1 cellular context compared by ENCODE assay signal in genomic region chr20:19969106-19969505, GRCh38.
TF ChIP-seq lines count a peak whose summit lies in the region.

No MANE protein-coding gene starts in this region.

TF ChIP-seq in A549, 52 proteins besides CTCF, POLR2A, EP300 and RAD21:
- TF ChIP-seq HEYL (CRISPR knock-in tag; IDR thresholded peaks at IDR 0.05) = no peak
- TF ChIP-seq KDM1A (IDR thresholded peaks at IDR 0.05; ENCODE audit: low read depth) = 0 out of 2 replicates have a peak, but pooled peaks have one; percentile 31
- TF ChIP-seq TFCP2L1 (CRISPR knock-in tag; IDR thresholded peaks at IDR 0.05) = no peak
- TF ChIP-seq MAX (IDR thresholded peaks at IDR 0.05) = no peak
- TF ChIP-seq CBX2 (IDR thresholded peaks at IDR 0.05; ENCODE audit: borderline replicate concordance, low read depth) = no peak
- TF ChIP-seq SMC3 (IDR thresholded peaks at IDR 0.05) = no peak
TF ChIP-seq in A549: peak in this region for 1.
